Comparison of ENCODE assay signal across 8 cellular contexts in genomic region chr18:12656671-12657047, GRCh38. TPM values are rescaled to one million over a fixed set of nuclear protein-coding genes. Genes with fewer than 3 reads are reported as not detected.
DNase-seq lines count a peak whose midpoint lies in the region; ATAC-seq, FAIRE-seq and TF ChIP-seq lines count a peak whose summit lies in the region.

No MANE protein-coding gene starts in this region.

- H3K9me3 ChIP-seq in heart right ventricle, result no peaks in the 10 kb centered on the region
- H3K9me3 ChIP-seq in kidney (ENCODE audit: control insufficient read depth in 1 of 2, low read length in 2 of 2), result no peaks in the 10 kb centered on the region
- H3K9me3 ChIP-seq in testis, result no peaks in the 10 kb centered on the region
- no peaks in the 10 kb centered on the region for H3K9me3 ChIP-seq in small intestine (ENCODE audit: control insufficient read depth, low read depth)

- H3K27me3 ChIP-seq in heart right ventricle (no peaks in the 10 kb centered on the region), testis (no peaks in the 10 kb centered on the region), small intestine (ENCODE audit: control insufficient read depth in 2 of 2, insufficient read depth in 2 of 2, low read length in 2 of 2) (no peaks in the 10 kb centered on the region)

- no peak for TF ChIP-seq CTCF in heart right ventricle (IDR thresholded peaks at IDR 0.05)
- TF ChIP-seq CTCF in kidney (IDR thresholded peaks at IDR 0.05; ENCODE audit: borderline replicate concordance, extremely low read depth, insufficient read depth), result no peak
- TF ChIP-seq CTCF in testis (IDR thresholded peaks at IDR 0.05), result no peak

- H3K27ac ChIP-seq in heart right ventricle (peak overlapping the region; percentile 73 to 98 (median 95)), adipose tissue (ENCODE audit: low read depth, low read length) (peak overlapping the region; percentile 72), kidney (ENCODE audit: low read depth in 2 of 2, low read length in 2 of 2) (peak overlapping the region; percentile 89 to 92), testis (peak overlapping the region; percentile 96 to 98), small intestine (ENCODE audit: low read depth in 1 of 2, low read length in 1 of 2) (peak overlapping the region in 1 of 2 donors; percentile 86)

- peaks cover 2 to 51% (median 33%) of the 10 kb centered on the region in 9 donors for H3K4me1 ChIP-seq in heart right ventricle
- peaks cover 0 to 4% of the 10 kb centered on the region in 2 donors for H3K4me1 ChIP-seq in kidney (ENCODE audit: control insufficient read depth in 1 of 2, insufficient read depth in 1 of 2, low read depth in 1 of 2, low read length in 2 of 2)
- H3K4me1 ChIP-seq in testis, result peaks cover 22% of the 10 kb centered on the region
- H3K4me1 ChIP-seq in small intestine (ENCODE audit: control insufficient read depth in 2 of 2, insufficient read depth in 1 of 2, low read depth in 1 of 2, low read length in 1 of 2), result no peaks in the 10 kb centered on the region

- no peak for TF ChIP-seq POLR2A in testis (IDR thresholded peaks at IDR 0.05)

- FAIRE-seq in kidney (lab: Jason Lieb, UNC) (no peak), small intestine (lab: Jason Lieb, UNC) (no peak)

- DNase-seq in heart right ventricle, result no peak
- DNase-seq in Right ventricle myocardium inferior (ENCODE audit: missing footprints), result no peak
- DNase-seq in kidney, result no peak
- no peak for DNase-seq in testis
- DNase-seq in NCI-H1048 (lab: John Stamatoyannopoulos, UW), result no peak
- DNase-seq in small intestine, result no peak
- no peak for DNase-seq in NCI-H226

- H3K36me3 ChIP-seq in heart right ventricle (peaks cover 0 to 10% (median 0%) of the 10 kb centered on the region in 9 donors), kidney (ENCODE audit: control insufficient read depth in 1 of 2, insufficient read depth in 2 of 2, low read length in 2 of 2) (no peaks in the 10 kb centered on the region), testis (ENCODE audit: low read depth, missing control alignments) (no peaks in the 10 kb centered on the region), small intestine (ENCODE audit: control insufficient read depth in 2 of 2, insufficient read depth in 2 of 2, low read length in 2 of 2) (no peaks in the 10 kb centered on the region)

- intact Hi-C loops in heart right ventricle (cut with DNase I) (loop anchor here in 6 of 10 donors (5.0 to 10.0 kb wide), 7 partner anchors 112 to 279 kb away; partner anchors contain the start of genes PRELID3A (in 3 of the 6) and AFG3L2 (in 1 of the 6)), Right ventricle myocardium inferior (cut with DNase I) (loop anchor here (5.0 to 10.0 kb wide), 4 partner anchors 59 to 382 kb away; partner anchors contain the start of gene PRELID3A), kidney (cut with DNase I) (no loop called here), testis (cut with DNase I; ENCODE audit: low total_unique reads) (loop anchor here (5.0 to 10.0 kb wide), 3 partner anchors 264 to 372 kb away; partner anchors contain the start of gene AFG3L2)

- 2 to 3% methylated on average over 7 of the region's 7 CpGs for WGBS in heart right ventricle, 2 donors
- WGBS in adipose tissue, 3 donors, result 9 to 12% (median 9%) methylated on average over 7 of the region's 7 CpGs
- 2 to 5% methylated on average over 7 of the region's 7 CpGs for WGBS in testis, 2 donors
- WGBS in small intestine, 3 donors, result 11 to 19% (median 13%) methylated on average over 7 of the region's 7 CpGs

- H3K9ac ChIP-seq in kidney (ENCODE audit: low read length in 2 of 2), result peak overlapping the region; percentile 56 to 93

- ATAC-seq in heart right ventricle (no peak), Right ventricle myocardium inferior (no peak)

- H3K4me3 ChIP-seq in heart right ventricle (peak overlapping the region; percentile 67 to 89 (median 82)), kidney (ENCODE audit: low read length in 2 of 2) (peak overlapping the region; percentile 66), testis (peak overlapping the region; percentile 86 to 93), small intestine (ENCODE audit: low read depth in 1 of 2, low read length in 2 of 2) (peak overlapping the region in 1 of 2 donors; percentile 65)

RNA-seq across cellular contexts. Expression of gene SPIRE1, which starts 1.2 kb away (rescaled TPM):
- total RNA-seq in heart right ventricle, result 10 to 100 TPM; 35.5 to 65.3 (median 48.9) TPM
- polyA plus RNA-seq in heart right ventricle, result 10 to 100 TPM in 1 of 2 donors, 1 to 10 TPM in 1; 8.4 to 10.8 TPM
- total RNA-seq in Right ventricle myocardium inferior, result 43.7 TPM
- polyA plus RNA-seq in adipose tissue, result 1 to 10 TPM; 3.6 to 9.1 (median 8.6) TPM
- 35.1 TPM for total RNA-seq in kidney
- 12.3 TPM for polyA plus RNA-seq in kidney (ENCODE audit: insufficient read depth, low read depth, low replicate concordance)
- 10 to 100 TPM; 46.8 to 67.6 TPM for total RNA-seq in testis
- 83.5 TPM for polyA plus RNA-seq in testis (ENCODE audit: insufficient read depth, low read depth, low replicate concordance)
- polyA plus RNA-seq in small intestine, result 1 to 10 TPM; 1.6 to 2.4 (median 1.9) TPM

RNA-seq across cellular contexts. Expression of gene CEP76, which starts 45.9 kb away (rescaled TPM):
- 1 to 10 TPM; 2.7 to 5.9 (median 4.0) TPM for total RNA-seq in heart right ventricle
- 1 to 10 TPM; 1.9 to 2.5 TPM for polyA plus RNA-seq in heart right ventricle
- 3.4 TPM for total RNA-seq in Right ventricle myocardium inferior
- polyA plus RNA-seq in adipose tissue, result 1 to 10 TPM; 2.3 to 3.2 (median 2.9) TPM
- total RNA-seq in kidney, result 5.3 TPM
- polyA plus RNA-seq in kidney (ENCODE audit: insufficient read depth, low read depth, low replicate concordance), result 2.0 TPM
- 10 to 100 TPM; 26.7 to 48.6 TPM for total RNA-seq in testis
- polyA plus RNA-seq in testis (ENCODE audit: insufficient read depth, low read depth, low replicate concordance), result 44.5 TPM
- polyA plus RNA-seq in small intestine, result 1 to 10 TPM; 2.7 to 5.7 (median 4.3) TPM

RNA-seq across cellular contexts. Expression of gene PSMG2, which starts 46.2 kb away (rescaled TPM):
- 10 to 100 TPM; 36.2 to 51.8 (median 46.0) TPM for total RNA-seq in heart right ventricle
- 10 to 100 TPM; 62.0 to 64.7 TPM for polyA plus RNA-seq in heart right ventricle
- 39.8 TPM for total RNA-seq in Right ventricle myocardium inferior
- polyA plus RNA-seq in adipose tissue, result 100 to 1,000 TPM in 1 of 3 donors, 10 to 100 TPM in 2; 61.3 to 116 (median 73.4) TPM
- 66.2 TPM for total RNA-seq in kidney
- polyA plus RNA-seq in kidney (ENCODE audit: insufficient read depth, low read depth, low replicate concordance), result 108 TPM
- total RNA-seq in testis, result 100 to 1,000 TPM; 114 to 132 TPM
- 257 TPM for polyA plus RNA-seq in testis (ENCODE audit: insufficient read depth, low read depth, low replicate concordance)
- 10 to 100 TPM; 76.5 to 83.2 (median 78.4) TPM for polyA plus RNA-seq in small intestine
